Comparison of ENCODE assay signal across 6 cellular contexts in the genomic region with DNA sequence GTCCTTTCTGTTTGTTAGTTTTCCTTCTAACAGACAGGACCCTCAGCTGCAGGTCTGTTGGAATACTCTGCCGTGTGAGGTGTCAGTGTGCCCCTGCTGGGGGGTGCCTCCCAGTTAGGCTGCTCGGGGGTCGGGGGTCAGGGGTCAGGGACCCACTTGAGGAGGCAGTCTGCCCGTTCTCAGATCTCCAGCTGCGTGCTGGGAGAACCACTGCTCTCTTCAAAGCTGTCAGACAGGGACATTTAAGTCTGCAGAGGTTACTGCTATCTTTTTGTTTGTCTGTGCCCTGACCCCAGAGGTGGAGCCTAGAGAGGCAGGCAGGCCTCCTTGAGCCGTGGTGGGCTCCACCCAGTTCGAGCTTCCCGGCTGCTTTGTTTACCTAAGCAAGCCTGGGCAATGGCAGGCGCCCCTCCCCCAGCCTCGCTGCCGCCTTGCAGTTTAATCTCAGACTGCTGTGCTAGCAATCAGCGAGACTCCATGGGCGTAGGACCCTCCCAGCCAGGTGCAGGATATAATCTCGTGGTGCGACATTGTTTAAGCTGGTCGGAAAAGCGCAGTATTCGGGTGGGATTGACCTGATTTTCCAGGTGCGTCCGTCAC.
A peak's percentile ranks its signal among the peaks of the same experiment; 100 is the strongest.
DNase-seq lines count a peak whose midpoint lies in the region; ATAC-seq, FAIRE-seq and TF ChIP-seq lines count a peak whose summit lies in the region.
"Not testable (repeated sequence)": the region's sequence is repeated elsewhere in the genome, so short reads cannot be mapped to it uniquely, and the experiment has no call there.

No MANE protein-coding gene starts in this region.

- H3F3A ChIP-seq in PC-9 (ENCODE audit: insufficient read depth, low read depth) = not testable (repeated sequence)

- FAIRE-seq in HepG2 (lab: Jason Lieb, UNC) = not testable (repeated sequence)

- CTCF ChIA-PET in PC-9 (lab: Charles Lee); HepG2 (lab: Yijun Ruan, JAX; ENCODE audit: low intra/inter-chr PET ratio, low total read pairs): not testable (repeated sequence)

- H3K9ac ChIP-seq in HUES64 (ENCODE audit: low read depth, low read length) = peak overlapping the region; percentile 63
- not testable (repeated sequence) for H3K9ac ChIP-seq in HepG2 (ENCODE audit: insufficient read depth, low read depth, low read length)

- ATAC-seq in HepG2 = not testable (repeated sequence)

- not testable (repeated sequence) for H3K9me2 ChIP-seq in PC-9 (ENCODE audit: insufficient read depth)

- H3K27me3 ChIP-seq in H7 (ENCODE audit: control insufficient read depth, insufficient read depth, low read length); HUES64 (ENCODE audit: insufficient read depth, low read length); PC-9 (ENCODE audit: insufficient read depth, low read depth); HepG2 (ENCODE audit: control insufficient read depth in 1 of 2, insufficient read depth in 2 of 2, low read length in 2 of 2): not testable (repeated sequence)

- WGBS in HUES64 = 63% methylated on average over 15 of the region's 20 CpGs
- WGBS in HepG2 (ENCODE audit: low lambda C conversion rate) = 11% methylated on average over 7 of the region's 20 CpGs

- not testable (repeated sequence) for TF ChIP-seq POLR2A in HepG2 (IDR thresholded peaks at IDR 0.05; ENCODE audit: insufficient read depth in 1 of 2, low read depth in 2 of 2, low read length in 2 of 2)

- BruUV-seq in PC-9 (replicated peaks; lab: Mats Ljungman, UMichigan); HepG2 (replicated peaks; lab: Mats Ljungman, UMichigan): not testable (repeated sequence)

- not testable (repeated sequence) for TF ChIP-seq CTCF in PC-9 (conservative IDR thresholded peaks at IDR 0.05); HepG2 (CRISPR knock-in tag; IDR thresholded peaks at IDR 0.05)

- H3K79me2 ChIP-seq in PC-9 (ENCODE audit: low read depth); HepG2 (ENCODE audit: insufficient read depth, low read length): not testable (repeated sequence)

- DNase-seq in DMS153 (lab: John Stamatoyannopoulos, UW) (peak; percentile 36), NCI-H748 treated with DMSO at 0.1 percent for 48 hours (lab: John Stamatoyannopoulos, UW) (peak; percentile 55), PC-9 (peak in 1 of 2 experiments; percentile 85)
- not testable (repeated sequence) for DNase-seq in H7; HepG2 (ENCODE audit: low spot score)

- not testable (repeated sequence) for TF ChIP-seq EP300 in HepG2 (IDR thresholded peaks at IDR 0.05; ENCODE audit: low read depth in 2 of 2, low read length in 2 of 2); HepG2 (CRISPR knock-in tag; IDR thresholded peaks at IDR 0.05; ENCODE audit: borderline replicate concordance)

- intact Hi-C loops in PC-9 (cut with micrococcal nuclease; ENCODE audit: unreplicated experiment); HepG2 (cut with micrococcal nuclease; ENCODE audit: unreplicated experiment): not testable (repeated sequence)

- in situ Hi-C loops in HepG2 (cut with HindIII; ENCODE audit: extremely low pct_ligation_motif_present, low pct_unique_long_range_greater_than_20kb) = not testable (repeated sequence)

- not testable (repeated sequence) for H3K9me3 ChIP-seq in HUES64 (ENCODE audit: insufficient read depth, low read depth, low read length); PC-9 (ENCODE audit: insufficient read depth, low read depth); HepG2 (ENCODE audit: low read length)

- not testable (repeated sequence) for TF ChIP-seq RAD21 in HepG2 (CRISPR knock-in tag; IDR thresholded peaks at IDR 0.05)

- peaks cover 12% of the 10 kb centered on the region; the same call in 1 of the 2 replicates for H3K4me1 ChIP-seq in HUES64 (ENCODE audit: insufficient read depth, low read length)
- H3K4me1 ChIP-seq in PC-9 (replicated peaks; ENCODE audit: insufficient read depth); HepG2 (ENCODE audit: insufficient read depth, low read length): not testable (repeated sequence)

- H3K36me3 ChIP-seq in H7 (replicated peaks; ENCODE audit: control insufficient read depth, insufficient read depth, low read length); HUES64 (ENCODE audit: insufficient read depth, low read length); PC-9 (ENCODE audit: low read depth); HepG2 (replicated peaks in 1 of 2; ENCODE audit: control insufficient read depth in 1 of 2, insufficient read depth in 2 of 2, low read length in 2 of 2): not testable (repeated sequence)

- peak overlapping the region; percentile 87 for H3K4me2 ChIP-seq in PC-9
- H3K4me2 ChIP-seq in HepG2 (ENCODE audit: low read depth, low read length) = peak overlapping the region; percentile 36; the same call in 1 of the 2 replicates

- POLR2A ChIA-PET in PC-9 (lab: Charles Lee; ENCODE audit: unreplicated experiment) = interaction anchor here (0.6 kb wide), 1 partner anchor 179 kb away, joined by 4 read pairs; no protein-coding TSS in a partner anchor
- POLR2A ChIA-PET in HepG2 (lab: Yijun Ruan, JAX) = not testable (repeated sequence)

- not testable (repeated sequence) for H4K20me1 ChIP-seq in PC-9 (ENCODE audit: insufficient read depth); HepG2 (ENCODE audit: insufficient read depth, low read length)

- H3K4me3 ChIP-seq in H7 (ENCODE audit: insufficient read depth, low read depth, low read length) = peak overlapping the region; percentile 25
- peak overlapping the region; percentile 35 for H3K4me3 ChIP-seq in HUES64 (ENCODE audit: low read length)
- H3K4me3 ChIP-seq in PC-9 = peak overlapping the region; percentile 78
- H3K4me3 ChIP-seq in HepG2 (replicated peaks in 1 of 3; ENCODE audit: insufficient read depth in 1 of 3, low read depth in 2 of 3, low read length in 3 of 3) = peak overlapping the region in 2 of 3 experiments; percentile 33 to 43; a peak in 4 of 6 replicates

- peak overlapping the region; percentile 93 for H2AFZ ChIP-seq in PC-9
- not testable (repeated sequence) for H2AFZ ChIP-seq in HepG2 (ENCODE audit: low read length)

- not testable (repeated sequence) for H3K27ac ChIP-seq in HUES64 (ENCODE audit: low read depth, low read length); HepG2 (ENCODE audit: extremely low read length, insufficient read depth, low read length)
- H3K27ac ChIP-seq in PC-9 = peak overlapping the region; percentile 50

TF ChIP-seq in HepG2, 621 proteins besides CTCF, POLR2A, EP300 and RAD21:
- TF ChIP-seq, protein P1, sequence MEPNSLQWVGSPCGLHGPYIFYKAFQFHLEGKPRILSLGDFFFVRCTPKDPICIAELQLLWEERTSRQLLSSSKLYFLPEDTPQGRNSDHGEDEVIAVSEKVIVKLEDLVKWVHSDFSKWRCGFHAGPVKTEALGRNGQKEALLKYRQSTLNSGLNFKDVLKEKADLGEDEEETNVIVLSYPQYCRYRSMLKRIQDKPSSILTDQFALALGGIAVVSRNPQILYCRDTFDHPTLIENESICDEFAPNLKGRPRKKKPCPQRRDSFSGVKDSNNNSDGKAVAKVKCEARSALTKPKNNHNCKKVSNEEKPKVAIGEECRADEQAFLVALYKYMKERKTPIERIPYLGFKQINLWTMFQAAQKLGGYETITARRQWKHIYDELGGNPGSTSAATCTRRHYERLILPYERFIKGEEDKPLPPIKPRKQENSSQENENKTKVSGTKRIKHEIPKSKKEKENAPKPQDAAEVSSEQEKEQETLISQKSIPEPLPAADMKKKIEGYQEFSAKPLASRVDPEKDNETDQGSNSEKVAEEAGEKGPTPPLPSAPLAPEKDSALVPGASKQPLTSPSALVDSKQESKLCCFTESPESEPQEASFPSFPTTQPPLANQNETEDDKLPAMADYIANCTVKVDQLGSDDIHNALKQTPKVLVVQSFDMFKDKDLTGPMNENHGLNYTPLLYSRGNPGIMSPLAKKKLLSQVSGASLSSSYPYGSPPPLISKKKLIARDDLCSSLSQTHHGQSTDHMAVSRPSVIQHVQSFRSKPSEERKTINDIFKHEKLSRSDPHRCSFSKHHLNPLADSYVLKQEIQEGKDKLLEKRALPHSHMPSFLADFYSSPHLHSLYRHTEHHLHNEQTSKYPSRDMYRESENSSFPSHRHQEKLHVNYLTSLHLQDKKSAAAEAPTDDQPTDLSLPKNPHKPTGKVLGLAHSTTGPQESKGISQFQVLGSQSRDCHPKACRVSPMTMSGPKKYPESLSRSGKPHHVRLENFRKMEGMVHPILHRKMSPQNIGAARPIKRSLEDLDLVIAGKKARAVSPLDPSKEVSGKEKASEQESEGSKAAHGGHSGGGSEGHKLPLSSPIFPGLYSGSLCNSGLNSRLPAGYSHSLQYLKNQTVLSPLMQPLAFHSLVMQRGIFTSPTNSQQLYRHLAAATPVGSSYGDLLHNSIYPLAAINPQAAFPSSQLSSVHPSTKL (CRISPR knock-in tag; IDR thresholded peaks at IDR 0.05) = peak; percentile 13; the same call in 1 of the 2 replicates
- not testable (repeated sequence) for TF ChIP-seq FOXA1 (IDR thresholded peaks at IDR 0.05)
- TF ChIP-seq FOXA1 (CRISPR knock-in tag; IDR thresholded peaks at IDR 0.05) (peak; percentile 56; the same call in 1 of the 2 replicates), FOXA3 (CRISPR knock-in tag; IDR thresholded peaks at IDR 0.05) (peak; percentile 32; the same call in 1 of the 2 replicates)
- TF ChIP-seq, protein P2, sequence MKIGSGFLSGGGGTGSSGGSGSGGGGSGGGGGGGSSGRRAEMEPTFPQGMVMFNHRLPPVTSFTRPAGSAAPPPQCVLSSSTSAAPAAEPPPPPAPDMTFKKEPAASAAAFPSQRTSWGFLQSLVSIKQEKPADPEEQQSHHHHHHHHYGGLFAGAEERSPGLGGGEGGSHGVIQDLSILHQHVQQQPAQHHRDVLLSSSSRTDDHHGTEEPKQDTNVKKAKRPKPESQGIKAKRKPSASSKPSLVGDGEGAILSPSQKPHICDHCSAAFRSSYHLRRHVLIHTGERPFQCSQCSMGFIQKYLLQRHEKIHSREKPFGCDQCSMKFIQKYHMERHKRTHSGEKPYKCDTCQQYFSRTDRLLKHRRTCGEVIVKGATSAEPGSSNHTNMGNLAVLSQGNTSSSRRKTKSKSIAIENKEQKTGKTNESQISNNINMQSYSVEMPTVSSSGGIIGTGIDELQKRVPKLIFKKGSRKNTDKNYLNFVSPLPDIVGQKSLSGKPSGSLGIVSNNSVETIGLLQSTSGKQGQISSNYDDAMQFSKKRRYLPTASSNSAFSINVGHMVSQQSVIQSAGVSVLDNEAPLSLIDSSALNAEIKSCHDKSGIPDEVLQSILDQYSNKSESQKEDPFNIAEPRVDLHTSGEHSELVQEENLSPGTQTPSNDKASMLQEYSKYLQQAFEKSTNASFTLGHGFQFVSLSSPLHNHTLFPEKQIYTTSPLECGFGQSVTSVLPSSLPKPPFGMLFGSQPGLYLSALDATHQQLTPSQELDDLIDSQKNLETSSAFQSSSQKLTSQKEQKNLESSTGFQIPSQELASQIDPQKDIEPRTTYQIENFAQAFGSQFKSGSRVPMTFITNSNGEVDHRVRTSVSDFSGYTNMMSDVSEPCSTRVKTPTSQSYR (CRISPR knock-in tag; IDR thresholded peaks at IDR 0.05; ENCODE audit: borderline replicate concordance) = peak; percentile 81

Comparison
In these comparisons a context has a peak if more than half of its experiments do, and no peak if none do; other contexts are left out.
1. H3K4me3 ChIP-seq: peak in every context shown above with its lines; median percentile 78 in PC-9; 38 in HepG2; 35 in HUES64; 25 in H7.